In the genomic region with DNA sequence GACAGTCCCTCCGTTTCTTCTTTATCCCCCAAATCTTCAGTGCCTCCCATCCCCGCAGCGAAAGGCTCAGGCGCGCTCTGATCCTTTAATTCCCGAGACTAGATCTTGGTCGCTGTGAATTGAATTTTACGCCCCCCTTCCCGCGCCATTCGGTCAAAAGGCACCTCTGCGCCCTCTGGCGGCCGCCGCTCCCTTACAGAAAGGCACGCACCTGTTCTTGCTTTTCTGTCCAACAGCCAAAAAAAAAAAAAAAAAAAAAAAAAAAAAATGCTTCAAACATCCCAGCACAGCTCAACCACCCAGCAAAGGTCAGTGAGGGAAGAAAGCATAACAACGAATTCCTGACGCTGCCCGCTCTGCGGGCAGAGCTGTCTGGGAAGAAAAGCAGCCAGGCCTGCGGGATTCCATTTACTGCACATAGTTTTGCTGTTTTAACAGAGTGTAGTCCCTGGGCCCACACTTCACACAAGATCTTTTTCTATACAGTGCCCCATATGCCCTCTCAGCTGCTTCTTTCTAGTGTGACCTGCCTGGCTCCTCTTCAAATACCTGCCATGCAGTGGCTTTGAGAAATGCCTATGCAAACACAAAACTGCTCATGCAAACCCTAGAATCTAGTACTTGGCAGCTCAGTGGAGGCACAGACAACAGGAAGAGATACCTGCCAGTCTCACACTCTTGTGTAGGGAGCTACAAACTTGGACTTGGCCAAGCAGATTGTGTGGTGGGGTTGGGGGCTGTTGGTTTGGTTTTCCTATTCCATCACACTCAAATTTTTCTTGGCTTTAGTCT, we compare ENCODE assay signal across 8 cellular contexts. TPM values are rescaled to one million over a fixed set of nuclear protein-coding genes. Genes with fewer than 3 reads are reported as not detected.
DNase-seq lines count a peak whose midpoint lies in the region; ATAC-seq, FAIRE-seq and TF ChIP-seq lines count a peak whose summit lies in the region.

No MANE protein-coding gene starts in this region.

- peak; percentile 68 for TF ChIP-seq RAD21 in Ishikawa (IDR thresholded peaks at IDR 0.05; ENCODE audit: low read depth)

- H3K4me1 Mint-ChIP-seq in natural killer cell treated with Interleukin-12 subunit alpha and Interleukin-12 subunit beta and Interleukin-15 and Interleukin-18, amount 100 ng/mL, for 72 hours (ENCODE audit: low read depth in 2 of 2), result peaks cover 9 to 12% of the 10 kb centered on the region in 2 donors
- peaks cover 46% of the 10 kb centered on the region for H3K4me1 Mint-ChIP-seq in stimulated activated naive CD8-positive, alpha-beta T cell treated with anti-CD3 and anti-CD28 coated beads, Interleukin-15, amount 100 ng/mL, for 72 hours

- no peaks in the 10 kb centered on the region for H3K9me3 Mint-ChIP-seq in natural killer cell treated with Interleukin-12 subunit alpha and Interleukin-12 subunit beta and Interleukin-15 and Interleukin-18, amount 100 ng/mL, for 72 hours
- H3K9me3 Mint-ChIP-seq in stimulated activated naive CD8-positive, alpha-beta T cell treated with anti-CD3 and anti-CD28 coated beads, Interleukin-15, amount 100 ng/mL, for 72 hours, result no peaks in the 10 kb centered on the region

- peak; percentile 42 for DNase-seq in RCC 7860 (ENCODE audit: low spot score)
- DNase-seq in activated T-helper 1 cell treated with Interleukin-2 at 50 U/mL for 16 hours (ENCODE audit: low read depth), result peak; percentile 71
- DNase-seq in fibroblast of peridontal ligament (ENCODE audit: extremely low read depth), result peak; percentile 59
- peak; percentile 78 for DNase-seq in natural killer cell treated with Interleukin-12 subunit alpha and Interleukin-12 subunit beta and Interleukin-15 and Interleukin-18, amount 100 ng/mL, for 72 hours (ENCODE audit: low spot score)
- peak; percentile 78 to 82 for DNase-seq in stimulated activated naive CD8-positive, alpha-beta T cell treated with anti-CD3 and anti-CD28 coated beads, Interleukin-15, amount 100 ng/mL, for 72 hours
- no peak for DNase-seq in NCI-H187 treated with DMSO at 0.1 percent for 48 hours (lab: John Stamatoyannopoulos, UW)

- peaks cover 13 to 16% of the 10 kb centered on the region in 2 donors for H3K27me3 Mint-ChIP-seq in natural killer cell treated with Interleukin-12 subunit alpha and Interleukin-12 subunit beta and Interleukin-15 and Interleukin-18, amount 100 ng/mL, for 72 hours
- peaks cover 35% of the 10 kb centered on the region for H3K27me3 Mint-ChIP-seq in stimulated activated naive CD8-positive, alpha-beta T cell treated with anti-CD3 and anti-CD28 coated beads, Interleukin-15, amount 100 ng/mL, for 72 hours

- ATAC-seq in natural killer cell treated with Interleukin-12 subunit alpha and Interleukin-12 subunit beta and Interleukin-15 and Interleukin-18, amount 100 ng/mL, for 72 hours, result peak in 1 of 2 donors; percentile 55
- ATAC-seq in stimulated activated naive CD8-positive, alpha-beta T cell treated with anti-CD3 and anti-CD28 coated beads, Interleukin-15, amount 100 ng/mL, for 72 hours, result peak; percentile 41

- FAIRE-seq in RCC 7860 (lab: Jason Lieb, UNC), result no peak

- peak; percentile 79 for TF ChIP-seq CTCF in GM12874 (IDR thresholded peaks at IDR 0.05; ENCODE audit: insufficient read depth, low read depth, low read length)

- H3K36me3 Mint-ChIP-seq in natural killer cell treated with Interleukin-12 subunit alpha and Interleukin-12 subunit beta and Interleukin-15 and Interleukin-18, amount 100 ng/mL, for 72 hours, result no peaks in the 10 kb centered on the region

- H3K27ac Mint-ChIP-seq in natural killer cell treated with Interleukin-12 subunit alpha and Interleukin-12 subunit beta and Interleukin-15 and Interleukin-18, amount 100 ng/mL, for 72 hours, result no peak overlapping the region
- no peak overlapping the region for H3K27ac Mint-ChIP-seq in stimulated activated naive CD8-positive, alpha-beta T cell treated with anti-CD3 and anti-CD28 coated beads, Interleukin-15, amount 100 ng/mL, for 72 hours

- H3K4me3 Mint-ChIP-seq in natural killer cell treated with Interleukin-12 subunit alpha and Interleukin-12 subunit beta and Interleukin-15 and Interleukin-18, amount 100 ng/mL, for 72 hours, result peak overlapping the region; percentile 87
- H3K4me3 Mint-ChIP-seq in stimulated activated naive CD8-positive, alpha-beta T cell treated with anti-CD3 and anti-CD28 coated beads, Interleukin-15, amount 100 ng/mL, for 72 hours, result peak overlapping the region; percentile 90 to 93

- no peak for TF ChIP-seq EP300 in Ishikawa (IDR thresholded peaks at IDR 0.05; ENCODE audit: borderline replicate concordance)

TF ChIP-seq in Ishikawa, 13 proteins besides CTCF, POLR2A, EP300 and RAD21:
- TF ChIP-seq, protein P1, sequence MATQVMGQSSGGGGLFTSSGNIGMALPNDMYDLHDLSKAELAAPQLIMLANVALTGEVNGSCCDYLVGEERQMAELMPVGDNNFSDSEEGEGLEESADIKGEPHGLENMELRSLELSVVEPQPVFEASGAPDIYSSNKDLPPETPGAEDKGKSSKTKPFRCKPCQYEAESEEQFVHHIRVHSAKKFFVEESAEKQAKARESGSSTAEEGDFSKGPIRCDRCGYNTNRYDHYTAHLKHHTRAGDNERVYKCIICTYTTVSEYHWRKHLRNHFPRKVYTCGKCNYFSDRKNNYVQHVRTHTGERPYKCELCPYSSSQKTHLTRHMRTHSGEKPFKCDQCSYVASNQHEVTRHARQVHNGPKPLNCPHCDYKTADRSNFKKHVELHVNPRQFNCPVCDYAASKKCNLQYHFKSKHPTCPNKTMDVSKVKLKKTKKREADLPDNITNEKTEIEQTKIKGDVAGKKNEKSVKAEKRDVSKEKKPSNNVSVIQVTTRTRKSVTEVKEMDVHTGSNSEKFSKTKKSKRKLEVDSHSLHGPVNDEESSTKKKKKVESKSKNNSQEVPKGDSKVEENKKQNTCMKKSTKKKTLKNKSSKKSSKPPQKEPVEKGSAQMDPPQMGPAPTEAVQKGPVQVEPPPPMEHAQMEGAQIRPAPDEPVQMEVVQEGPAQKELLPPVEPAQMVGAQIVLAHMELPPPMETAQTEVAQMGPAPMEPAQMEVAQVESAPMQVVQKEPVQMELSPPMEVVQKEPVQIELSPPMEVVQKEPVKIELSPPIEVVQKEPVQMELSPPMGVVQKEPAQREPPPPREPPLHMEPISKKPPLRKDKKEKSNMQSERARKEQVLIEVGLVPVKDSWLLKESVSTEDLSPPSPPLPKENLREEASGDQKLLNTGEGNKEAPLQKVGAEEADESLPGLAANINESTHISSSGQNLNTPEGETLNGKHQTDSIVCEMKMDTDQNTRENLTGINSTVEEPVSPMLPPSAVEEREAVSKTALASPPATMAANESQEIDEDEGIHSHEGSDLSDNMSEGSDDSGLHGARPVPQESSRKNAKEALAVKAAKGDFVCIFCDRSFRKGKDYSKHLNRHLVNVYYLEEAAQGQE (IDR thresholded peaks at IDR 0.05; ENCODE audit: low read depth), result no peak
- TF ChIP-seq EGR1 (IDR thresholded peaks at IDR 0.05) (no peak), CEBPB (IDR thresholded peaks at IDR 0.05) (no peak), TAF1 (IDR thresholded peaks at IDR 0.05; ENCODE audit: low read depth) (no peak), NFIC (IDR thresholded peaks at IDR 0.05) (peak; percentile 29; the same call in 1 of the 2 replicates), CREB1 (IDR thresholded peaks at IDR 0.05; ENCODE audit: low read depth) (no peak), TCF12 (IDR thresholded peaks at IDR 0.05; ENCODE audit: low read depth) (peak; percentile 44; the same call in 1 of the 2 replicates), TEAD4 (IDR thresholded peaks at IDR 0.05) (0 out of 2 replicates have a peak, but pooled peaks have one; percentile 17), ZBTB7A (IDR thresholded peaks at IDR 0.05; ENCODE audit: low read depth) (0 out of 2 replicates have a peak, but pooled peaks have one; percentile 59), YY1 (IDR thresholded peaks at IDR 0.05; ENCODE audit: low read depth) (no peak), FOXM1 (IDR thresholded peaks at IDR 0.05; ENCODE audit: borderline replicate concordance, low read depth) (no peak)
- TF ChIP-seq, protein P2, sequence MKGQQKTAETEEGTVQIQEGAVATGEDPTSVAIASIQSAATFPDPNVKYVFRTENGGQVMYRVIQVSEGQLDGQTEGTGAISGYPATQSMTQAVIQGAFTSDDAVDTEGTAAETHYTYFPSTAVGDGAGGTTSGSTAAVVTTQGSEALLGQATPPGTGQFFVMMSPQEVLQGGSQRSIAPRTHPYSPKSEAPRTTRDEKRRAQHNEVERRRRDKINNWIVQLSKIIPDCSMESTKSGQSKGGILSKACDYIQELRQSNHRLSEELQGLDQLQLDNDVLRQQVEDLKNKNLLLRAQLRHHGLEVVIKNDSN (IDR thresholded peaks at IDR 0.05), result no peak
- TF ChIP-seq, protein P3, sequence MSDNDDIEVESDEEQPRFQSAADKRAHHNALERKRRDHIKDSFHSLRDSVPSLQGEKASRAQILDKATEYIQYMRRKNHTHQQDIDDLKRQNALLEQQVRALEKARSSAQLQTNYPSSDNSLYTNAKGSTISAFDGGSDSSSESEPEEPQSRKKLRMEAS (IDR thresholded peaks at IDR 0.05), result peak; percentile 44; the same call in 1 of the 2 replicates

RNA-seq across cellular contexts. Expression of a gene that starts 1.3 kb away (rescaled TPM):
- total RNA-seq in natural killer cell treated with Interleukin-12 subunit alpha and Interleukin-12 subunit beta and Interleukin-15 and Interleukin-18, amount 100 ng/mL, for 72 hours, result 1 to 10 TPM in 1 of 2 donors, under 1 TPM in 1; 0.17 to 1.4 TPM

RNA-seq across cellular contexts. Expression of a gene that starts 11.3 kb away (rescaled TPM):
- total RNA-seq in natural killer cell treated with Interleukin-12 subunit alpha and Interleukin-12 subunit beta and Interleukin-15 and Interleukin-18, amount 100 ng/mL, for 72 hours, result not detected

RNA-seq across cellular contexts. Expression of a gene that starts 23.6 kb away (rescaled TPM):
- total RNA-seq in natural killer cell treated with Interleukin-12 subunit alpha and Interleukin-12 subunit beta and Interleukin-15 and Interleukin-18, amount 100 ng/mL, for 72 hours, result 1 to 10 TPM in 1 of 2 donors, under 1 TPM in 1; 0.57 to 5.4 TPM

RNA-seq across cellular contexts. Expression of a gene that starts 36.9 kb away (rescaled TPM):
- total RNA-seq in natural killer cell treated with Interleukin-12 subunit alpha and Interleukin-12 subunit beta and Interleukin-15 and Interleukin-18, amount 100 ng/mL, for 72 hours, result 10 to 100 TPM; 10.5 to 20.4 TPM
